ENCODE assay signal across 18 cellular contexts in the genomic region with DNA sequence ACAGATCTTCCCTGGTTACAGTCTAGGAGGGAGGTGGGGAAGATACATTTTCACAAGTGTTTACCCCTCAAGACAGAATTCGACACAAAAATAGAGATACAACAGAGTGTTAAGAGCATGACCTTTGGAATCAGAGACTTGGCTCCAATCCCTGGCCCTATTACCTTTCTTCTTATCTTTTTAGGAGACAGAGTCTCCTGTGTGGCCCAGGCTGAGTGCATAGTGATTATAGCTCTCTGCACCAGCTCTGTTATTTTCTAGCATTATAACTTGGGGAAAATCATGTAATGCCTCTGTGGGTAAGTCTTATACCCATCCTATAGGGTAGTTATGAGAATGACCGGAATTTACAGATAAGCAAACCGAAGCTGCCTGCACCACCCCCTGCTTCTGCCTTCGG.
"Had no signal": no experiment of that assay in that cellular context is flagged by ENCODE, and none has a peak within 500 bp of the region (broad histone marks: within the 10 kb centered on the region; RNA-seq: fewer than 3 reads in every experiment).

No MANE protein-coding gene starts in this region.

- H3K9me3 ChIP-seq: SK-N-SH, thoracic aorta, upper lobe of left lung had no signal

- H3K9ac ChIP-seq: SK-N-SH had no signal

- H3K9me3 Mint-ChIP-seq: activated CD4-positive, alpha-beta memory T cell treated with anti-CD3 and anti-CD28 coated beads for 36 hours; activated T-helper 17 cell treated with anti-CD3 and anti-CD28 coated beads, Interleukin-2, amount 50 U/mL, for 72 hours; naive B cell; neural crest cell had no signal

- ATAC-seq: activated T-helper 17 cell treated with anti-CD3 and anti-CD28 coated beads, Interleukin-2, amount 50 U/mL, for 72 hours; sciatic nerve had no signal

- H3K27ac Mint-ChIP-seq: activated CD4-positive, alpha-beta memory T cell treated with anti-CD3 and anti-CD28 coated beads for 36 hours; activated T-helper 17 cell treated with anti-CD3 and anti-CD28 coated beads, Interleukin-2, amount 50 U/mL, for 72 hours had no signal

- H3K4me3 Mint-ChIP-seq: activated CD4-positive, alpha-beta memory T cell treated with anti-CD3 and anti-CD28 coated beads for 36 hours; activated T-helper 17 cell treated with anti-CD3 and anti-CD28 coated beads, Interleukin-2, amount 50 U/mL, for 72 hours; naive B cell; neural crest cell had no signal

- DNase-seq: activated CD4-positive, alpha-beta memory T cell treated with anti-CD3 and anti-CD28 coated beads for 36 hours; activated CD4-positive, alpha-beta T cell treated with anti-CD3 and anti-CD28 coated beads for 48 hours; amygdala; effector memory CD4-positive, alpha-beta T cell; foreskin melanocyte; hippocampal formation; mesenchymal stem cell; naive B cell; occipital lobe; posterior cingulate gyrus; SK-N-SH; stimulated activated CD4-positive, alpha-beta T cell treated with anti-CD3 and anti-CD28 coated beads, Interleukin-4, amount 100 ng/mL, for 1 hour; stimulated activated naive CD4-positive, alpha-beta T cell treated with Interleukin-2 at 50 U/mL for 16 hours; upper lobe of left lung had no signal

- H3K4me3 ChIP-seq: thoracic aorta, upper lobe of left lung had no signal

- H3K27me3 Mint-ChIP-seq: activated CD4-positive, alpha-beta memory T cell treated with anti-CD3 and anti-CD28 coated beads for 36 hours; activated T-helper 17 cell treated with anti-CD3 and anti-CD28 coated beads, Interleukin-2, amount 50 U/mL, for 72 hours; naive B cell had no signal

- H3K27ac ChIP-seq: thoracic aorta, upper lobe of left lung had no signal

- H3K27me3 ChIP-seq: upper lobe of left lung had no signal

- H3K36me3 ChIP-seq: thoracic aorta had no signal

- H3K4me2 ChIP-seq: SK-N-SH had no signal
